9 cellular contexts compared by ENCODE assay signal in genomic region chr12:89960011-89960507, GRCh38.
DNase-seq lines count a peak whose midpoint lies in the region; ATAC-seq lines count a peak whose summit lies in the region.
"Had no signal": no experiment of that assay in that cellular context is flagged by ENCODE, and none has a peak within 500 bp of the region (broad histone marks: within the 10 kb centered on the region; RNA-seq: fewer than 3 reads in every experiment).

No MANE protein-coding gene starts in this region.

- H3K27ac ChIP-seq in mesendoderm (ENCODE audit: low read depth, low read length) = no peak overlapping the region

- intact Hi-C loops in activated T-helper 1 cell treated with anti-CD3 and anti-CD28 coated beads, Interleukin-12 subunit alpha, Interleukin-12 subunit beta, Interleukin-2, Interleukin-4 antibody, amounts not matched to agents 30 ng/mL and 10 ng/mL and 1 ng/mL, durations not matched to agents 14 hours and 24 hours and 36 hours (cut with micrococcal nuclease) = loop anchor here (1.0 to 5.0 kb wide), 6 partner anchors 10 to 418 kb away; partner anchors contain the start of gene ATP2B1

- no peak overlapping the region for H3K4ac ChIP-seq in mesendoderm (ENCODE audit: low read depth, low read length)

- H4K8ac ChIP-seq in mesendoderm (ENCODE audit: low read depth, low read length) = no peak overlapping the region

- no peaks in the 10 kb centered on the region for H3K4me1 ChIP-seq in mesendoderm (ENCODE audit: control insufficient read depth, low read depth, low read length)

- no peaks in the 10 kb centered on the region for H3K27me3 ChIP-seq in mesendoderm (ENCODE audit: insufficient read depth, low read length, poor library complexity)
- H3K27me3 ChIP-seq: BLaER1 treated with 17β-estradiol and CSF1 and Interleukin-3, amounts not matched to agents 10 nM and 100 nM had no signal

- no peaks in the 10 kb centered on the region for H3K79me2 ChIP-seq in mesendoderm (ENCODE audit: control insufficient read depth, insufficient read depth, low read length)

- no peak overlapping the region for H3K4me2 ChIP-seq in mesendoderm (ENCODE audit: low read length)

- H3K27ac Mint-ChIP-seq in activated T-cell treated with anti-CD3 and anti-CD28 coated beads, Interleukin-2, amount 50 U/mL, for 24 hours = no peak overlapping the region
- no peak overlapping the region for H3K27ac Mint-ChIP-seq in activated T-helper 1 cell treated with anti-CD3 and anti-CD28 coated beads, Interleukin-12 subunit alpha, Interleukin-12 subunit beta, Interleukin-2, Interleukin-4 antibody, amounts not matched to agents 30 ng/mL and 10 ng/mL and 1 ng/mL, durations not matched to agents 14 hours and 24 hours and 36 hours
- peak overlapping the region; percentile 10 for H3K27ac Mint-ChIP-seq in stimulated activated effector memory CD8-positive, alpha-beta T cell treated with anti-CD3 and anti-CD28 coated beads, Interleukin-12 subunit alpha, Interleukin-12 subunit beta, amount 100 ng/mL, for 72 hours

- no peaks in the 10 kb centered on the region for H3K36me3 ChIP-seq in mesendoderm (ENCODE audit: control insufficient read depth, insufficient read depth, low read length)
- H3K36me3 ChIP-seq: BLaER1 treated with 17β-estradiol and CSF1 and Interleukin-3, amounts not matched to agents 10 nM and 100 nM had no signal

- H3K4me3 Mint-ChIP-seq in activated T-cell treated with anti-CD3 and anti-CD28 coated beads, Interleukin-2, amount 50 U/mL, for 4 hours = no peak overlapping the region
- no peak overlapping the region for H3K4me3 Mint-ChIP-seq in activated T-cell treated with anti-CD3 and anti-CD28 coated beads, Interleukin-2, amount 50 U/mL, for 24 hours
- H3K4me3 Mint-ChIP-seq in activated T-helper 1 cell treated with anti-CD3 and anti-CD28 coated beads, Interleukin-12 subunit alpha, Interleukin-12 subunit beta, Interleukin-2, Interleukin-4 antibody, amounts not matched to agents 30 ng/mL and 10 ng/mL and 1 ng/mL, durations not matched to agents 14 hours and 24 hours and 36 hours = no peak overlapping the region
- no peak overlapping the region for H3K4me3 Mint-ChIP-seq in stimulated activated effector memory CD8-positive, alpha-beta T cell treated with anti-CD3 and anti-CD28 coated beads, Interleukin-12 subunit alpha, Interleukin-12 subunit beta, amount 100 ng/mL, for 72 hours

- H3K4me1 Mint-ChIP-seq in activated T-cell treated with anti-CD3 and anti-CD28 coated beads, Interleukin-2, amount 50 U/mL, for 4 hours (ENCODE audit: low read depth) = peaks cover 20% of the 10 kb centered on the region
- H3K4me1 Mint-ChIP-seq in activated T-cell treated with anti-CD3 and anti-CD28 coated beads, Interleukin-2, amount 50 U/mL, for 24 hours (ENCODE audit: low read depth) = peaks cover 21% of the 10 kb centered on the region
- peaks cover 20% of the 10 kb centered on the region for H3K4me1 Mint-ChIP-seq in activated T-helper 1 cell treated with anti-CD3 and anti-CD28 coated beads, Interleukin-12 subunit alpha, Interleukin-12 subunit beta, Interleukin-2, Interleukin-4 antibody, amounts not matched to agents 30 ng/mL and 10 ng/mL and 1 ng/mL, durations not matched to agents 14 hours and 24 hours and 36 hours (ENCODE audit: low read depth)
- H3K4me1 Mint-ChIP-seq in stimulated activated effector memory CD8-positive, alpha-beta T cell treated with anti-CD3 and anti-CD28 coated beads, Interleukin-12 subunit alpha, Interleukin-12 subunit beta, amount 100 ng/mL, for 72 hours = peaks cover 25% of the 10 kb centered on the region

- no peaks in the 10 kb centered on the region for H3K36me3 Mint-ChIP-seq in activated T-cell treated with anti-CD3 and anti-CD28 coated beads, Interleukin-2, amount 50 U/mL, for 4 hours (ENCODE audit: insufficient read depth)
- H3K36me3 Mint-ChIP-seq in activated T-cell treated with anti-CD3 and anti-CD28 coated beads, Interleukin-2, amount 50 U/mL, for 24 hours (ENCODE audit: low read depth) = no peaks in the 10 kb centered on the region
- peaks cover 1% of the 10 kb centered on the region for H3K36me3 Mint-ChIP-seq in activated T-helper 1 cell treated with anti-CD3 and anti-CD28 coated beads, Interleukin-12 subunit alpha, Interleukin-12 subunit beta, Interleukin-2, Interleukin-4 antibody, amounts not matched to agents 30 ng/mL and 10 ng/mL and 1 ng/mL, durations not matched to agents 14 hours and 24 hours and 36 hours (ENCODE audit: low read depth)
- H3K36me3 Mint-ChIP-seq in stimulated activated effector memory CD8-positive, alpha-beta T cell treated with anti-CD3 and anti-CD28 coated beads, Interleukin-12 subunit alpha, Interleukin-12 subunit beta, amount 100 ng/mL, for 72 hours = no peaks in the 10 kb centered on the region

- H2BK15ac ChIP-seq in mesendoderm (replicated peaks; ENCODE audit: low read depth) = no peak overlapping the region

- no CpG with 5 or more reads among the region's 2 CpGs for WGBS in mesendoderm (ENCODE audit: extremely low coverage, insufficient coverage, low lambda C conversion rate)

- H4K5ac ChIP-seq in mesendoderm (ENCODE audit: low read length) = no peak overlapping the region

- H2BK120ac ChIP-seq in mesendoderm (ENCODE audit: low read depth, low read length) = no peak overlapping the region

- H3K56ac ChIP-seq in mesendoderm (ENCODE audit: low read length) = no peak overlapping the region

- H3K79me1 ChIP-seq in mesendoderm (ENCODE audit: low read length) = no peaks in the 10 kb centered on the region

- peak; percentile 92 to 96 for ATAC-seq in activated T-cell treated with anti-CD3 and anti-CD28 coated beads, Interleukin-2, amount 50 U/mL, for 4 hours
- ATAC-seq in HG02852 (IDR thresholded peaks at IDR 0.05; ENCODE audit: unreplicated experiment) = peak; percentile 98
- ATAC-seq in stimulated activated effector memory CD8-positive, alpha-beta T cell treated with anti-CD3 and anti-CD28 coated beads, Interleukin-12 subunit alpha, Interleukin-12 subunit beta, amount 100 ng/mL, for 72 hours = peak; percentile 99

- H2BK5ac ChIP-seq in mesendoderm (ENCODE audit: low read length) = no peak overlapping the region

- no peak overlapping the region for H2AK5ac ChIP-seq in mesendoderm (ENCODE audit: low read length)

- no peak overlapping the region for H3K18ac ChIP-seq in mesendoderm (ENCODE audit: low read length)

- no peak for DNase-seq in activated T-cell treated with anti-CD3 and anti-CD28 coated beads, Interleukin-2, amount 50 U/mL, for 4 hours
- no peak for DNase-seq in activated T-cell treated with anti-CD3 and anti-CD28 coated beads, Interleukin-2, amount 50 U/mL, for 24 hours
- DNase-seq in activated T-helper 1 cell treated with anti-CD3 and anti-CD28 coated beads, Interleukin-12 subunit alpha, Interleukin-12 subunit beta, Interleukin-2, Interleukin-4 antibody, amounts not matched to agents 30 ng/mL and 10 ng/mL and 1 ng/mL, durations not matched to agents 14 hours and 24 hours and 36 hours (ENCODE audit: low spot score) = peak; percentile 18
- DNase-seq in stimulated activated effector memory CD8-positive, alpha-beta T cell treated with anti-CD3 and anti-CD28 coated beads, Interleukin-12 subunit alpha, Interleukin-12 subunit beta, amount 100 ng/mL, for 72 hours (ENCODE audit: low spot score in 2 of 2) = peak in 1 of 2 donors; percentile 57
- DNase-seq in UCSD-AML1 (lab: John Stamatoyannopoulos, UW; ENCODE audit: unreplicated experiment) (no peak), mesendoderm (no peak)
- no peak for DNase-seq in central memory CD4-positive, alpha-beta T cell

- H3K27me3 Mint-ChIP-seq in activated T-cell treated with anti-CD3 and anti-CD28 coated beads, Interleukin-2, amount 50 U/mL, for 4 hours (ENCODE audit: low read depth) = no peaks in the 10 kb centered on the region
- H3K27me3 Mint-ChIP-seq in activated T-cell treated with anti-CD3 and anti-CD28 coated beads, Interleukin-2, amount 50 U/mL, for 24 hours = no peaks in the 10 kb centered on the region
- peaks cover 17% of the 10 kb centered on the region for H3K27me3 Mint-ChIP-seq in activated T-helper 1 cell treated with anti-CD3 and anti-CD28 coated beads, Interleukin-12 subunit alpha, Interleukin-12 subunit beta, Interleukin-2, Interleukin-4 antibody, amounts not matched to agents 30 ng/mL and 10 ng/mL and 1 ng/mL, durations not matched to agents 14 hours and 24 hours and 36 hours (ENCODE audit: insufficient read depth)

- H3K9me3 Mint-ChIP-seq in activated T-cell treated with anti-CD3 and anti-CD28 coated beads, Interleukin-2, amount 50 U/mL, for 4 hours = no peaks in the 10 kb centered on the region
- no peaks in the 10 kb centered on the region for H3K9me3 Mint-ChIP-seq in activated T-cell treated with anti-CD3 and anti-CD28 coated beads, Interleukin-2, amount 50 U/mL, for 24 hours
- H3K9me3 Mint-ChIP-seq in activated T-helper 1 cell treated with anti-CD3 and anti-CD28 coated beads, Interleukin-12 subunit alpha, Interleukin-12 subunit beta, Interleukin-2, Interleukin-4 antibody, amounts not matched to agents 30 ng/mL and 10 ng/mL and 1 ng/mL, durations not matched to agents 14 hours and 24 hours and 36 hours = no peaks in the 10 kb centered on the region
- no peaks in the 10 kb centered on the region for H3K9me3 Mint-ChIP-seq in stimulated activated effector memory CD8-positive, alpha-beta T cell treated with anti-CD3 and anti-CD28 coated beads, Interleukin-12 subunit alpha, Interleukin-12 subunit beta, amount 100 ng/mL, for 72 hours

- no peak overlapping the region for H3K9ac ChIP-seq in mesendoderm (ENCODE audit: low read length)
- H3K9ac ChIP-seq: BLaER1 treated with 17β-estradiol and CSF1 and Interleukin-3, amounts not matched to agents 10 nM and 100 nM had no signal

- no peak overlapping the region for H3K23ac ChIP-seq in mesendoderm (ENCODE audit: low read length)

- no peak overlapping the region for H3K4me3 ChIP-seq in mesendoderm (ENCODE audit: low read length)
- H3K4me3 ChIP-seq: BLaER1 treated with 17β-estradiol and CSF1 and Interleukin-3, amounts not matched to agents 10 nM and 100 nM had no signal
